ENCODE assay signal across 15 cellular contexts in genomic region chr2:210522399-210522798, GRCh38. TPM values are rescaled to one million over a fixed set of nuclear protein-coding genes. Genes with fewer than 3 reads are reported as not detected.
DNase-seq lines count a peak whose midpoint lies in the region; ATAC-seq, FAIRE-seq and TF ChIP-seq lines count a peak whose summit lies in the region.
"Had no signal": no experiment of that assay in that cellular context is flagged by ENCODE, and none has a peak within 500 bp of the region (broad histone marks: within the 10 kb centered on the region; RNA-seq: fewer than 3 reads in every experiment).

No MANE protein-coding gene starts in this region.

- H2AFZ ChIP-seq in HepG2 (ENCODE audit: low read length) = no peak overlapping the region

- H3K27ac ChIP-seq in HepG2 (ENCODE audit: extremely low read length, insufficient read depth, low read length) (no peak overlapping the region), small intestine (ENCODE audit: low read depth in 1 of 2, low read length in 1 of 2) (no peak overlapping the region)
- H3K27ac ChIP-seq: BLaER1 treated with 17β-estradiol and CSF1 and Interleukin-3, amounts not matched to agents 10 nM and 100 nM had no signal

- CTCF ChIA-PET in HepG2 (lab: Yijun Ruan, JAX; ENCODE audit: low intra/inter-chr PET ratio, low total read pairs) = no interaction called here

- H3K4me1 ChIP-seq in HepG2 (ENCODE audit: insufficient read depth, low read length) (peaks cover 38% of the 10 kb centered on the region), small intestine (ENCODE audit: control insufficient read depth in 2 of 2, insufficient read depth in 1 of 2, low read depth in 1 of 2, low read length in 1 of 2) (peaks cover 0 to 2% of the 10 kb centered on the region in 2 donors)
- H3K4me1 ChIP-seq: BLaER1 treated with 17β-estradiol and CSF1 and Interleukin-3, amounts not matched to agents 10 nM and 100 nM; HAP-1 had no signal

- intact Hi-C loops in HepG2 (cut with micrococcal nuclease; ENCODE audit: unreplicated experiment) = no loop called here

- H3K9me3 ChIP-seq in HepG2 (ENCODE audit: low read length) (no peaks in the 10 kb centered on the region), small intestine (ENCODE audit: control insufficient read depth, low read depth) (no peaks in the 10 kb centered on the region)
- H3K9me3 ChIP-seq: BLaER1 treated with 17β-estradiol and CSF1 and Interleukin-3, amounts not matched to agents 10 nM and 100 nM; HAP-1 had no signal

- H3K36me3 ChIP-seq in HepG2 (replicated peaks in 1 of 2; ENCODE audit: control insufficient read depth in 1 of 2, insufficient read depth in 2 of 2, low read length in 2 of 2) (no peaks in the 10 kb centered on the region), small intestine (ENCODE audit: control insufficient read depth in 2 of 2, insufficient read depth in 2 of 2, low read length in 2 of 2) (no peaks in the 10 kb centered on the region)
- H3K36me3 ChIP-seq: BLaER1 treated with 17β-estradiol and CSF1 and Interleukin-3, amounts not matched to agents 10 nM and 100 nM; HAP-1 had no signal

- POLR2A ChIA-PET in HepG2 (lab: Yijun Ruan, JAX) = no interaction called here

- H3K4me3 ChIP-seq in epithelial cell of proximal tubule (ENCODE audit: low read depth, low read length) (no peak overlapping the region), HepG2 (replicated peaks in 1 of 3; ENCODE audit: insufficient read depth in 1 of 3, low read depth in 2 of 3, low read length in 3 of 3) (no peak overlapping the region), small intestine (ENCODE audit: low read depth in 1 of 2, low read length in 2 of 2) (no peak overlapping the region)
- H3K4me3 ChIP-seq: BLaER1 treated with 17β-estradiol and CSF1 and Interleukin-3, amounts not matched to agents 10 nM and 100 nM; HAP-1 had no signal

- peak; percentile 37 for TF ChIP-seq CTCF in epithelial cell of proximal tubule (conservative IDR thresholded peaks at IDR 0.05; ENCODE audit: low read depth, low read length)
- peak; percentile 49 for TF ChIP-seq CTCF in HepG2 (CRISPR knock-in tag; IDR thresholded peaks at IDR 0.05)

- ATAC-seq in HepG2 = no peak
- no peak for ATAC-seq in HG03108 (IDR thresholded peaks at IDR 0.05; ENCODE audit: unreplicated experiment)
- ATAC-seq in HG03342 (IDR thresholded peaks at IDR 0.05; ENCODE audit: unreplicated experiment) = no peak
- ATAC-seq: CD8-positive, alpha-beta T cell had no signal

- FAIRE-seq in HepG2 (lab: Jason Lieb, UNC) = no peak
- FAIRE-seq in small intestine (lab: Jason Lieb, UNC) = peak; percentile 19
- FAIRE-seq: HTR-8/SVneo had no signal

- H3K79me2 ChIP-seq in HepG2 (ENCODE audit: insufficient read depth, low read length) = no peaks in the 10 kb centered on the region

- TF ChIP-seq EP300 in HepG2 (IDR thresholded peaks at IDR 0.05; ENCODE audit: low read depth in 2 of 2, low read length in 2 of 2) (no peak), HepG2 (CRISPR knock-in tag; IDR thresholded peaks at IDR 0.05; ENCODE audit: borderline replicate concordance) (no peak)

- H3K27me3 ChIP-seq in HepG2 (ENCODE audit: control insufficient read depth in 1 of 2, insufficient read depth in 2 of 2, low read length in 2 of 2) = no peaks in the 10 kb centered on the region
- H3K27me3 ChIP-seq in small intestine (ENCODE audit: control insufficient read depth in 2 of 2, insufficient read depth in 2 of 2, low read length in 2 of 2) = no peaks in the 10 kb centered on the region
- H3K27me3 ChIP-seq: BLaER1 treated with 17β-estradiol and CSF1 and Interleukin-3, amounts not matched to agents 10 nM and 100 nM had no signal

- in situ Hi-C loops in HepG2 (cut with HindIII; ENCODE audit: extremely low pct_ligation_motif_present, low pct_unique_long_range_greater_than_20kb) = no loop called here

- DNase-seq in HuH-7 (ENCODE audit: low spot score) = peak; percentile 12
- no peak for DNase-seq in epithelial cell of proximal tubule (ENCODE audit: low read depth)
- DNase-seq in HepG2 (ENCODE audit: low spot score) = no peak
- no peak for DNase-seq in small intestine
- no peak for DNase-seq in NCI-H524 (lab: John Stamatoyannopoulos, UW)
- DNase-seq: Calu3; CD8-positive, alpha-beta T cell; DMS79 treated with DMSO at 0.1 percent for 48 hours; GF-D8; KG1 had no signal

- no TSS peak for BruUV-seq in HepG2 (replicated peaks; lab: Mats Ljungman, UMichigan)

- no peak for TF ChIP-seq RAD21 in HepG2 (CRISPR knock-in tag; IDR thresholded peaks at IDR 0.05)

- H4K20me1 ChIP-seq in HepG2 (ENCODE audit: insufficient read depth, low read length) = no peaks in the 10 kb centered on the region
- H4K20me1 ChIP-seq: BLaER1 treated with 17β-estradiol and CSF1 and Interleukin-3, amounts not matched to agents 10 nM and 100 nM had no signal

- H3K4me2 ChIP-seq in HepG2 (ENCODE audit: low read depth, low read length) = no peak overlapping the region
- H3K4me2 ChIP-seq: BLaER1 treated with 17β-estradiol and CSF1 and Interleukin-3, amounts not matched to agents 10 nM and 100 nM had no signal

- TF ChIP-seq POLR2A in HepG2 (IDR thresholded peaks at IDR 0.05; ENCODE audit: insufficient read depth in 1 of 2, low read depth in 2 of 2, low read length in 2 of 2) = no peak

- no peak overlapping the region for H3K9ac ChIP-seq in HepG2 (ENCODE audit: insufficient read depth, low read depth, low read length)
- H3K9ac ChIP-seq: BLaER1 treated with 17β-estradiol and CSF1 and Interleukin-3, amounts not matched to agents 10 nM and 100 nM had no signal

TF ChIP-seq in HepG2, 621 proteins besides CTCF, POLR2A, EP300 and RAD21:
- TF ChIP-seq ONECUT2 (CRISPR knock-in tag; IDR thresholded peaks at IDR 0.05) = peak; percentile 33; the same call in 1 of the 2 replicates
- TF ChIP-seq XBP1 (CRISPR knock-in tag; IDR thresholded peaks at IDR 0.05) = no peak
- peak; percentile 38 for TF ChIP-seq STAG1 (CRISPR knock-in tag; IDR thresholded peaks at IDR 0.05)
TF ChIP-seq in HepG2: peak in this region for 2.

RNA-seq across cellular contexts. Expression of gene CPS1, which starts 34.0 kb away (rescaled TPM):
- total RNA-seq in epithelial cell of proximal tubule (2.2 and 2.8 TPM in 2 replicates), HepG2 (2016; rRNA removed; fragmentation: Illumina TruSeq; extraction: Trizol) (44.9 and 51.7 TPM in 2 replicates)
- 4.5 and 7.1 TPM in 2 replicates for total RNA-seq in HepG2 (2016; cell fraction: cytosol; rRNA removed; fragmentation: Illumina TruSeq; extraction: Trizol; ENCODE audit: low read depth)
- total RNA-seq in HepG2 (2016; cell fraction: insoluble cytoplasmic fraction; rRNA removed; fragmentation: Illumina TruSeq; extraction: Trizol) = 42.6 and 49.0 TPM in 2 replicates
- total RNA-seq in HepG2 (2016; cell fraction: membrane; rRNA removed; fragmentation: Illumina TruSeq; extraction: Trizol) = 22.1 and 24.3 TPM in 2 replicates
- 47.7 and 52.3 TPM in 2 replicates for total RNA-seq in HepG2 (2016; cell fraction: nucleus; rRNA removed; fragmentation: Illumina TruSeq; extraction: Trizol)
- polyA plus RNA-seq in HepG2 (2011; rRNA removed) (17.6 and 24.4 TPM in 2 replicates), small intestine (100 to 1,000 TPM in 2 of 3 donors, 10 to 100 TPM in 1; 64.0 to 191 (median 120) TPM)
- polyA plus RNA-seq in HepG2 (2011; cell fraction: cytosol; rRNA removed) = 16.5 and 18.6 TPM in 2 replicates
- 16.9 and 18.9 TPM in 2 replicates for polyA plus RNA-seq in HepG2 (2011; cell fraction: nucleus; rRNA removed)
- 13.0 and 24.2 TPM in 2 replicates for polyA plus RNA-seq in HepG2 (2012)
- 1.3 and 1.4 TPM in 2 replicates for polyA plus RNA-seq in HepG2 (2016; cell fraction: cytosol; fragmentation: Illumina TruSeq; extraction: Trizol; ENCODE audit: low read depth)
- 22.9 and 25.1 TPM in 2 replicates for polyA plus RNA-seq in HepG2 (2016; cell fraction: insoluble cytoplasmic fraction; fragmentation: Illumina TruSeq; extraction: Trizol; ENCODE audit: low read depth)
- 7.7 and 8.8 TPM in 2 replicates for polyA plus RNA-seq in HepG2 (2016; cell fraction: membrane; fragmentation: Illumina TruSeq; extraction: Trizol; ENCODE audit: low read depth)
- 28.4 and 30.6 TPM in 2 replicates for polyA plus RNA-seq in HepG2 (2016; cell fraction: nucleus; fragmentation: Illumina TruSeq; extraction: Trizol; ENCODE audit: insufficient read depth, low read depth)
- polyA minus RNA-seq in HepG2 (2011; rRNA and poly(A)+ RNA removed; ENCODE audit: low replicate concordance) = 49.7 and 1,370 TPM in 2 replicates
- polyA minus RNA-seq in HepG2 (2011; cell fraction: cytosol; rRNA and poly(A)+ RNA removed) = 44.2 and 46.4 TPM in 2 replicates
- 89.2 and 97.7 TPM in 2 replicates for polyA minus RNA-seq in HepG2 (2011; cell fraction: nucleus; rRNA and poly(A)+ RNA removed)

RNA-seq across cellular contexts. Expression of gene LANCL1, which starts 45.8 kb away (rescaled TPM):
- total RNA-seq in epithelial cell of proximal tubule (27.9 and 29.1 TPM in 2 replicates), HepG2 (2016; rRNA removed; fragmentation: Illumina TruSeq; extraction: Trizol) (67.7 and 111 TPM in 2 replicates)
- 4.6 and 5.6 TPM in 2 replicates for total RNA-seq in HepG2 (2016; cell fraction: cytosol; rRNA removed; fragmentation: Illumina TruSeq; extraction: Trizol; ENCODE audit: low read depth)
- total RNA-seq in HepG2 (2016; cell fraction: insoluble cytoplasmic fraction; rRNA removed; fragmentation: Illumina TruSeq; extraction: Trizol) = 67.1 and 103 TPM in 2 replicates
- 19.3 and 21.2 TPM in 2 replicates for total RNA-seq in HepG2 (2016; cell fraction: membrane; rRNA removed; fragmentation: Illumina TruSeq; extraction: Trizol)
- total RNA-seq in HepG2 (2016; cell fraction: nucleus; rRNA removed; fragmentation: Illumina TruSeq; extraction: Trizol) = 56.5 and 56.7 TPM in 2 replicates
- polyA plus RNA-seq in HepG2 (2011; rRNA removed) (45.4 and 53.5 TPM in 2 replicates), small intestine (10 to 100 TPM in 1 of 3 donors, 1 to 10 TPM in 2; 8.6 to 21.4 (median 8.9) TPM)
- polyA plus RNA-seq in HepG2 (2011; cell fraction: cytosol; rRNA removed) = 34.1 and 42.0 TPM in 2 replicates
- 34.7 and 38.4 TPM in 2 replicates for polyA plus RNA-seq in HepG2 (2011; cell fraction: nucleus; rRNA removed)
- polyA plus RNA-seq in HepG2 (2012) = 33.4 and 41.5 TPM in 2 replicates
- 3.3 and 3.5 TPM in 2 replicates for polyA plus RNA-seq in HepG2 (2016; cell fraction: cytosol; fragmentation: Illumina TruSeq; extraction: Trizol; ENCODE audit: low read depth)
- 83.5 and 85.9 TPM in 2 replicates for polyA plus RNA-seq in HepG2 (2016; cell fraction: insoluble cytoplasmic fraction; fragmentation: Illumina TruSeq; extraction: Trizol; ENCODE audit: low read depth)
- polyA plus RNA-seq in HepG2 (2016; cell fraction: membrane; fragmentation: Illumina TruSeq; extraction: Trizol; ENCODE audit: low read depth) = 8.6 and 10.0 TPM in 2 replicates
- polyA plus RNA-seq in HepG2 (2016; cell fraction: nucleus; fragmentation: Illumina TruSeq; extraction: Trizol; ENCODE audit: insufficient read depth, low read depth) = 62.4 and 65.7 TPM in 2 replicates
- polyA minus RNA-seq in HepG2 (2011; rRNA and poly(A)+ RNA removed; ENCODE audit: low replicate concordance) = 86.1 and 162 TPM in 2 replicates
- 56.5 and 59.2 TPM in 2 replicates for polyA minus RNA-seq in HepG2 (2011; cell fraction: cytosol; rRNA and poly(A)+ RNA removed)
- polyA minus RNA-seq in HepG2 (2011; cell fraction: nucleus; rRNA and poly(A)+ RNA removed) = 38.0 and 44.5 TPM in 2 replicates
